Comparison of ENCODE assay signal across 8 cellular contexts in genomic region chr2:30165050-30165520, GRCh38. TPM values are rescaled to one million over a fixed set of nuclear protein-coding genes. Genes with fewer than 3 reads are reported as not detected.
DNase-seq lines count a peak whose midpoint lies in the region; ATAC-seq and TF ChIP-seq lines count a peak whose summit lies in the region.

No MANE protein-coding gene starts in this region.

- no peaks in the 10 kb centered on the region for H3K4me1 Mint-ChIP-seq in activated naive CD4-positive, alpha-beta T cell treated with anti-CD3 and anti-CD28 coated beads, Interleukin-2, amount 10 ng/mL, durations not matched to agents 7 days and 5 days

- CTCF ChIA-PET in activated naive CD4-positive, alpha-beta T cell treated with anti-CD3 and anti-CD28 coated beads, Interleukin-2, amount 10 ng/mL, durations not matched to agents 7 days and 5 days (lab: Charles Lee): interaction anchor here (0.6 to 9.5 kb wide), 63 partner anchors 9 to 1716 kb away, joined by 3 to 535 read pairs (median 4); partner anchors contain the start of gene YPEL5

- DNase-seq in NAMALWA (ENCODE audit: low spot score) (peak; percentile 96), SIG-M5 (lab: John Stamatoyannopoulos, UW) (peak; percentile 89), glomerular endothelial cell (ENCODE audit: extremely low read depth, low read depth, low spot score) (peak; percentile 83), pons (ENCODE audit: low spot score) (peak; percentile 90), mesenteric fat pad (ENCODE audit: low spot score) (no peak)
- DNase-seq in activated naive CD4-positive, alpha-beta T cell treated with anti-CD3 and anti-CD28 coated beads, Interleukin-2, amount 10 ng/mL, durations not matched to agents 7 days and 5 days: peak; percentile 81

- peaks cover 4% of the 10 kb centered on the region for H3K27me3 Mint-ChIP-seq in activated naive CD4-positive, alpha-beta T cell treated with anti-CD3 and anti-CD28 coated beads, Interleukin-2, amount 10 ng/mL, durations not matched to agents 7 days and 5 days

- no peak overlapping the region for H3K27ac Mint-ChIP-seq in activated naive CD4-positive, alpha-beta T cell treated with anti-CD3 and anti-CD28 coated beads, Interleukin-2, amount 10 ng/mL, durations not matched to agents 7 days and 5 days

- peak; percentile 65 for ATAC-seq in HG02588 (IDR thresholded peaks at IDR 0.05; ENCODE audit: unreplicated experiment)

- no peaks in the 10 kb centered on the region for H3K9me3 Mint-ChIP-seq in activated naive CD4-positive, alpha-beta T cell treated with anti-CD3 and anti-CD28 coated beads, Interleukin-2, amount 10 ng/mL, durations not matched to agents 7 days and 5 days

- H3K4me3 Mint-ChIP-seq in activated naive CD4-positive, alpha-beta T cell treated with anti-CD3 and anti-CD28 coated beads, Interleukin-2, amount 10 ng/mL, durations not matched to agents 7 days and 5 days: no peak overlapping the region

- peak; percentile 71 for TF ChIP-seq CTCF in GM12872 (IDR thresholded peaks at IDR 0.05; ENCODE audit: insufficient read depth, low read depth, low read length)

- H3K36me3 Mint-ChIP-seq in activated naive CD4-positive, alpha-beta T cell treated with anti-CD3 and anti-CD28 coated beads, Interleukin-2, amount 10 ng/mL, durations not matched to agents 7 days and 5 days: peaks cover 10% of the 10 kb centered on the region

RNA-seq across cellular contexts. Expression of gene YPEL5, which starts 18.3 kb away (rescaled TPM):
- total RNA-seq in glomerular endothelial cell (91.5 and 114 TPM in 2 replicates), mesenteric fat pad (124 TPM)
